ENCODE assay signal across 12 cellular contexts in the genomic region with DNA sequence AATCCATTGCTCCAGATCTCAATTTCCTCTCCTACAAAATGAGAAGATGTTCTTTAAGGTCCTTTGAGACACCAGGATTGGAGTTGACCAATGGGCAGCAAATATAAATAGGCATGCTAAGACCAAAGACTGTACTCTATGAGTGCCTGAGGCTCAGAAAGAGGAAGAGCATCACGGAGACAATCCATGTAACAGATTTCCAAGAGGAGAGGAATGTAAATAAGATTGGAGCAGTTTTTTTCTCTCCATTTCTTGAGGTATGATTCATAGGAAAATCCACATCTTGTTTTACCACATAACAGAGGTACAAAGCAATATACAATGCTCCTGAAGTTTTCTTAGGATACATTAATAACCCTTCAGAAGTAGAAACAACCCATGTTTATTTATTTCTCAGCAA.
DNase-seq lines count a peak whose midpoint lies in the region; ATAC-seq and TF ChIP-seq lines count a peak whose summit lies in the region.
"Had no signal": no experiment of that assay in that cellular context is flagged by ENCODE, and none has a peak within 500 bp of the region (broad histone marks: within the 10 kb centered on the region; RNA-seq: fewer than 3 reads in every experiment).

No MANE protein-coding gene starts in this region.

- intact Hi-C loops in aorta (cut with DNase I) = no loop called here

- H3K4me3 ChIP-seq in aorta (ENCODE audit: low read length in 2 of 2) = no peak overlapping the region

- no peaks in the 10 kb centered on the region for H3K27me3 ChIP-seq in aorta (ENCODE audit: control insufficient read depth in 1 of 2, insufficient read depth in 2 of 2, low read length in 1 of 2)

- no peaks in the 10 kb centered on the region for H3K4me1 ChIP-seq in aorta (ENCODE audit: control insufficient read depth in 1 of 2, insufficient read depth in 2 of 2, low read length in 2 of 2)

- H3K9me3 ChIP-seq in aorta (ENCODE audit: control insufficient read depth, low read length) = peaks cover 1% of the 10 kb centered on the region

- POLR2A ChIA-PET in RWPE1 (lab: Yijun Ruan, JAX; ENCODE audit: low non-redundant PET) = no interaction called here

- CTCF ChIA-PET in RWPE1 (lab: Yijun Ruan, JAX) = no interaction called here

- H3K36me3 ChIP-seq in aorta (ENCODE audit: control insufficient read depth in 1 of 2, insufficient read depth in 2 of 2, low read length in 1 of 2) = no peaks in the 10 kb centered on the region

- ATAC-seq in HG03045 (IDR thresholded peaks at IDR 0.05; ENCODE audit: unreplicated experiment) = no peak
- no peak for ATAC-seq in aorta (ENCODE audit: low FRiP score)

- DNase-seq in ELR (ENCODE audit: low read depth) = peak; percentile 95
- DNase-seq in RPMI7951 (ENCODE audit: low read depth) = peak; percentile 68
- DNase-seq in fibroblast of gingiva (ENCODE audit: low read depth) = peak; percentile 67
- peak; percentile 67 for DNase-seq in renal cortical epithelial cell (ENCODE audit: low read depth)
- DNase-seq in RWPE1 (ENCODE audit: low spot score) = no peak
- no peak for DNase-seq in activated gamma-delta T cell (lab: John Stamatoyannopoulos, UW)
- no peak for DNase-seq in aorta
- DNase-seq: activated naive CD4-positive, alpha-beta T cell treated with anti-CD3 and anti-CD28 coated beads, Interleukin-2, amount 10 ng/mL, durations not matched to agents 7 days and 5 days; CD4-positive, alpha-beta memory T cell; NCI-H146 had no signal

- WGBS in aorta, 2 donors = 83 to 86% methylated on average over 1 of the region's 1 CpG

- TF ChIP-seq CTCF in RWPE1 (conservative IDR thresholded peaks at IDR 0.05; ENCODE audit: low read depth) = no peak

- no peak overlapping the region for H3K27ac ChIP-seq in RWPE1
- H3K27ac ChIP-seq in aorta (ENCODE audit: low read depth in 1 of 2, low read length in 2 of 2) = no peak overlapping the region
- H3K27ac ChIP-seq: VCaP had no signal

Comparison
In these comparisons a context has a peak if more than half of its experiments do, and no peak if none do; other contexts are left out.
1. DNase-seq: peak in ELR (single experiment), RPMI7951 (single experiment), fibroblast of gingiva (single experiment) and renal cortical epithelial cell (single experiment); none in RWPE1 (single experiment), activated gamma-delta T cell (single experiment) and aorta (0 of 2).